In genomic region chr6:152669894-152670293, GRCh38 we compare ENCODE assay signal across 8 cellular contexts. TPM values are rescaled to one million over a fixed set of nuclear protein-coding genes. Genes with fewer than 3 reads are reported as not detected.
DNase-seq lines count a peak whose midpoint lies in the region; ATAC-seq and TF ChIP-seq lines count a peak whose summit lies in the region.

No MANE protein-coding gene starts in this region.

- H3K27me3 Mint-ChIP-seq in WTC11 (ENCODE audit: low read depth): no peaks in the 10 kb centered on the region
- H3K27me3 Mint-ChIP-seq in activated CD4-positive, alpha-beta T cell treated with anti-CD3 and anti-CD28 coated beads for 36 hours: peaks cover 12% of the 10 kb centered on the region

- ATAC-seq in DND-41 (ENCODE audit: insufficient read depth, low read depth) (no peak), HG03159 (IDR thresholded peaks at IDR 0.05; ENCODE audit: unreplicated experiment) (peak; percentile 72), WTC11 (peak; percentile 72), lung (ENCODE audit: insufficient read depth, low FRiP score) (no peak), GM19397 (IDR thresholded peaks at IDR 0.05; ENCODE audit: unreplicated experiment) (no peak)
- ATAC-seq in activated CD4-positive, alpha-beta T cell treated with anti-CD3 and anti-CD28 coated beads for 36 hours: no peak

- intact Hi-C loops in activated CD4-positive, alpha-beta T cell treated with anti-CD3 and anti-CD28 coated beads for 36 hours (cut with DNase I, micrococcal nuclease): loop anchor here in 1 of 2 experiments (1.0 kb wide), 1 partner anchor 118 kb away; no protein-coding TSS in a partner anchor

- POLR2A ChIA-PET in WTC11 (lab: Charles Lee): no interaction called here
- POLR2A ChIA-PET in activated CD4-positive, alpha-beta T cell treated with anti-CD3 and anti-CD28 coated beads for 36 hours (lab: Charles Lee): no interaction called here

- no peaks in the 10 kb centered on the region for H4K20me1 ChIP-seq in DND-41 (ENCODE audit: insufficient read depth, low read length)

- TF ChIP-seq CTCF in DND-41 (IDR thresholded peaks at IDR 0.05; ENCODE audit: borderline replicate concordance, extremely low read depth, low read length, poor library complexity, severe bottlenecking) (peak; percentile 42), WTC11 (IDR thresholded peaks at IDR 0.05) (no peak), lung (IDR thresholded peaks at IDR 0.05; ENCODE audit: control extremely low read depth, extremely low read depth) (peak; percentile 10)

- H3K9me3 ChIP-seq in DND-41 (ENCODE audit: insufficient read depth, low read length, severe bottlenecking): no peaks in the 10 kb centered on the region
- no peaks in the 10 kb centered on the region for H3K9me3 ChIP-seq in lung (ENCODE audit: control insufficient read depth in 2 of 2, insufficient read depth in 1 of 2, low read length in 1 of 2)

- no peak overlapping the region for H3K4me2 ChIP-seq in DND-41 (ENCODE audit: insufficient read depth, low read length)

- H3K9ac ChIP-seq in DND-41 (ENCODE audit: low read depth, low read length): no peak overlapping the region

- no peak for DNase-seq in DND-41
- no peak for DNase-seq in WTC11 (ENCODE audit: low spot score)
- DNase-seq in lung (ENCODE audit: low spot score): no peak
- no peak for DNase-seq in mucosa of gallbladder (ENCODE audit: low spot score)
- no peak for DNase-seq in activated CD4-positive, alpha-beta T cell treated with anti-CD3 and anti-CD28 coated beads for 36 hours
- DNase-seq in islet precursor cell: no peak

- H3K27ac ChIP-seq in DND-41 (ENCODE audit: low read length) (no peak overlapping the region), lung (ENCODE audit: low read depth in 1 of 2, low read length in 1 of 2) (no peak overlapping the region)

- H2AFZ ChIP-seq in DND-41 (ENCODE audit: low read depth, low read length): no peak overlapping the region

- no peaks in the 10 kb centered on the region for H3K36me3 Mint-ChIP-seq in WTC11
- H3K36me3 Mint-ChIP-seq in activated CD4-positive, alpha-beta T cell treated with anti-CD3 and anti-CD28 coated beads for 36 hours (ENCODE audit: low read depth): no peaks in the 10 kb centered on the region

- H3K4me3 Mint-ChIP-seq in WTC11: no peak overlapping the region
- no peak overlapping the region for H3K4me3 Mint-ChIP-seq in activated CD4-positive, alpha-beta T cell treated with anti-CD3 and anti-CD28 coated beads for 36 hours

- no peak overlapping the region for H3K4me3 ChIP-seq in DND-41 (ENCODE audit: low read depth in 1 of 2, low read length in 2 of 2)
- H3K4me3 ChIP-seq in lung: no peak overlapping the region

- 39 to 73% methylated on average over 1 of the region's 1 CpG for WGBS in lung, 2 donors

- peaks cover 7% of the 10 kb centered on the region for H3K9me3 Mint-ChIP-seq in WTC11
- H3K9me3 Mint-ChIP-seq in activated CD4-positive, alpha-beta T cell treated with anti-CD3 and anti-CD28 coated beads for 36 hours (ENCODE audit: low read depth): peaks cover 2% of the 10 kb centered on the region

- no peaks in the 10 kb centered on the region for H3K36me3 ChIP-seq in DND-41 (ENCODE audit: insufficient read depth, low read length)
- H3K36me3 ChIP-seq in lung (ENCODE audit: control insufficient read depth in 2 of 2, insufficient read depth in 2 of 2, low read length in 2 of 2): no peaks in the 10 kb centered on the region

- H3K4me1 Mint-ChIP-seq in WTC11: peaks cover 3% of the 10 kb centered on the region; the same call in 1 of the 2 replicates
- no peaks in the 10 kb centered on the region for H3K4me1 Mint-ChIP-seq in activated CD4-positive, alpha-beta T cell treated with anti-CD3 and anti-CD28 coated beads for 36 hours

- H3K79me2 ChIP-seq in DND-41 (ENCODE audit: insufficient read depth, low read length): no peaks in the 10 kb centered on the region

- CTCF ChIA-PET in WTC11 (lab: Charles Lee): interaction anchor here (0.6 to 2.6 kb wide), 2 partner anchors 27 to 74 kb away, joined by 5 to 14 read pairs; no protein-coding TSS in a partner anchor
- CTCF ChIA-PET in activated CD4-positive, alpha-beta T cell treated with anti-CD3 and anti-CD28 coated beads for 36 hours (lab: Charles Lee): interaction anchor here (1.1 to 1.3 kb wide), 2 partner anchors 11 to 184 kb away, joined by 3 read pairs; no protein-coding TSS in a partner anchor

- H3K27me3 ChIP-seq in DND-41 (ENCODE audit: insufficient read depth, low read length, poor library complexity) (no peaks in the 10 kb centered on the region), lung (ENCODE audit: control insufficient read depth, insufficient read depth) (no peaks in the 10 kb centered on the region)

- no peak overlapping the region for H3K27ac Mint-ChIP-seq in WTC11
- H3K27ac Mint-ChIP-seq in activated CD4-positive, alpha-beta T cell treated with anti-CD3 and anti-CD28 coated beads for 36 hours: no peak overlapping the region

- H3K4me1 ChIP-seq in DND-41 (ENCODE audit: insufficient read depth, low read length): no peaks in the 10 kb centered on the region
- peaks cover 0 to 3% of the 10 kb centered on the region in 2 donors for H3K4me1 ChIP-seq in lung (ENCODE audit: control insufficient read depth in 2 of 2, insufficient read depth in 2 of 2, low read length in 2 of 2)

TF ChIP-seq in WTC11, 78 proteins besides CTCF, POLR2A, EP300 and RAD21 (continues in another document):
- TF ChIP-seq SMAD4 (CRISPR knock-in tag; IDR thresholded peaks at IDR 0.05) (no peak), PREB (CRISPR knock-in tag; IDR thresholded peaks at IDR 0.05; ENCODE audit: borderline replicate concordance) (no peak), ATF6 (CRISPR knock-in tag; IDR thresholded peaks at IDR 0.05) (no peak), EMX1 (CRISPR knock-in tag; IDR thresholded peaks at IDR 0.05) (no peak), TEAD1 (CRISPR knock-in tag; IDR thresholded peaks at IDR 0.05) (no peak), SOX15 (CRISPR knock-in tag; IDR thresholded peaks at IDR 0.05) (no peak), TP53 (CRISPR knock-in tag; IDR thresholded peaks at IDR 0.05) (no peak), RORB (CRISPR knock-in tag; IDR thresholded peaks at IDR 0.05) (no peak), AR (CRISPR knock-in tag; IDR thresholded peaks at IDR 0.05) (no peak), TCF7 (CRISPR knock-in tag; IDR thresholded peaks at IDR 0.05; ENCODE audit: low read depth) (no peak)

RNA-seq across cellular contexts. Expression of gene MYCT1, which starts 27.8 kb away (rescaled TPM):
- total RNA-seq in WTC11 (2021): 1.4 to 2.0 TPM (median 1.5 TPM) in 3 replicates
- 10 to 100 TPM; 17.2 to 44.5 TPM for total RNA-seq in lung
- polyA plus RNA-seq in lung: 10 to 100 TPM; 11.2 to 15.1 TPM
- 6.8 TPM for total RNA-seq in mucosa of gallbladder
- total RNA-seq in activated CD4-positive, alpha-beta T cell treated with anti-CD3 and anti-CD28 coated beads for 36 hours: not detected

RNA-seq across cellular contexts. Expression of gene SYNE1, which starts 32.7 kb away (rescaled TPM):
- 3.9 to 6.5 TPM (median 5.6 TPM) in 3 replicates for total RNA-seq in WTC11 (2021)
- total RNA-seq in lung: 100 to 1,000 TPM; 206 to 352 TPM
- polyA plus RNA-seq in lung: 10 to 100 TPM; 26.4 to 56.5 TPM
- total RNA-seq in mucosa of gallbladder: 65.6 TPM
- total RNA-seq in activated CD4-positive, alpha-beta T cell treated with anti-CD3 and anti-CD28 coated beads for 36 hours: 10 to 100 TPM; 20.8 to 21.9 TPM

Comparison
In these comparisons a context has a peak if more than half of its experiments do, and no peak if none do; other contexts are left out.
1. ATAC-seq: peak in HG03159 (single experiment) and WTC11 (single experiment); none in DND-41 (single experiment), lung (single experiment), GM19397 (single experiment) and activated CD4-positive, alpha-beta T cell treated with anti-CD3 and anti-CD28 coated beads for 36 hours (single experiment).